9 cellular contexts compared by ENCODE assay signal in the genomic region with DNA sequence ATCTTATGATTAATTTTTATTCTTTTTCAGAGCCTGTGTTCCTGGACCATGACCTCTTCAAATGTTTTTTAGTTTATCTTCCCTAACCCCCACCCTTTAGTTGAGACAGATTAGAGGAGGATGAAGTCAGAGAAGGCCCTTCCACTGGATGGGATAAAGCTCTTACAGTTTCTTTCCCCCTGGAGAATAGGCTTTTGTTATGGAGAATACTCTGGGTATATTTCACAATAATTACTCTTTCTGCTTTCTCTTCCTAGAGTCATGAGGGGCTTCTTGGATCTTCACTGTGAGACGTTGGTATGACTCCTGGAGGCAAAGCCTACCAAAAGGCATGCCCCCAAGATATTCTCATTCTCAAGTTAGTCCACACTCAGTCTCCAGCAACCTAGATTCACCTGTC.
"Had no signal": no experiment of that assay in that cellular context is flagged by ENCODE, and none has a peak within 500 bp of the region (broad histone marks: within the 10 kb centered on the region; RNA-seq: fewer than 3 reads in every experiment).

No MANE protein-coding gene starts in this region.

- H3K4me3 ChIP-seq: GM23338, HAP-1, K562 had no signal

- H3K4me3 Mint-ChIP-seq: GM23338, HFFc6 had no signal

- ATAC-seq: GM23338, HCT116, K562 had no signal

- H2AFZ ChIP-seq: GM23338 had no signal

- H3K36me3 ChIP-seq: HAP-1 had no signal

- H3K9me3 ChIP-seq: HAP-1 had no signal

- DNase-seq: H7, HFFc6, IMR-90, KG1 had no signal

- H3K27ac Mint-ChIP-seq: GM23338, HFFc6 had no signal

- FAIRE-seq: HTR-8/SVneo, K562 had no signal

- H3K4me2 ChIP-seq: GM23338 had no signal
